ENCODE assay signal across 13 cellular contexts in genomic region chr17:57925361-57925990, GRCh38. TPM values are rescaled to one million over a fixed set of nuclear protein-coding genes. Genes with fewer than 3 reads are reported as not detected.
DNase-seq lines count a peak whose midpoint lies in the region; ATAC-seq and TF ChIP-seq lines count a peak whose summit lies in the region.
"Had no signal": no experiment of that assay in that cellular context is flagged by ENCODE, and none has a peak within 500 bp of the region (broad histone marks: within the 10 kb centered on the region; RNA-seq: fewer than 3 reads in every experiment).

No MANE protein-coding gene starts in this region.

- peaks cover 14 to 22% of the 10 kb centered on the region in 2 experiments; a peak in 2 of 4 replicates for H3K4me1 ChIP-seq in SK-N-SH (ENCODE audit: control insufficient read depth in 1 of 2, insufficient read depth in 2 of 2, low read depth in 1 of 2, low read length in 1 of 2)
- peaks cover 0 to 24% of the 10 kb centered on the region in 2 donors for H3K4me1 ChIP-seq in uterus

- peaks cover 6% of the 10 kb centered on the region for H3K4me1 Mint-ChIP-seq in stimulated activated memory B cell treated with anti-CD40 and anti-IgM and Interleukin-4, amounts not matched to agents 10 μg/mL and 1 μg/mL and 100 μg/mL, for 72 hours

- no peaks in the 10 kb centered on the region for H3K36me3 Mint-ChIP-seq in stimulated activated memory B cell treated with anti-CD40 and anti-IgM and Interleukin-4, amounts not matched to agents 10 μg/mL and 1 μg/mL and 100 μg/mL, for 72 hours

- ATAC-seq in SK-N-SH treated with all-trans-retinoic acid at 6 μM for 48 hours: no peak
- no peak for ATAC-seq in stimulated activated memory B cell treated with anti-CD40 and anti-IgM and Interleukin-4, amounts not matched to agents 10 μg/mL and 1 μg/mL and 100 μg/mL, for 72 hours
- ATAC-seq: upper lobe of right lung had no signal

- no peak for TF ChIP-seq POLR2A in uterus (IDR thresholded peaks at IDR 0.05)

- POLR2A ChIA-PET in SK-N-SH (lab: Yijun Ruan, JAX): interaction anchor here (1.0 to 1.2 kb wide), 2 partner anchors 21 to 82 kb away, joined by 3 to 4 read pairs; partner anchors contain the start of gene SRSF1

- no peaks in the 10 kb centered on the region for H3K27me3 ChIP-seq in SK-N-SH (ENCODE audit: insufficient read depth)
- no peaks in the 10 kb centered on the region for H3K27me3 ChIP-seq in uterus
- H3K27me3 ChIP-seq: upper lobe of right lung had no signal

- H3K4me2 ChIP-seq in SK-N-SH: no peak overlapping the region

- no peak for TF ChIP-seq RAD21 in SK-N-SH (IDR thresholded peaks at IDR 0.05; ENCODE audit: low read length)

- H3K27me3 Mint-ChIP-seq in stimulated activated memory B cell treated with anti-CD40 and anti-IgM and Interleukin-4, amounts not matched to agents 10 μg/mL and 1 μg/mL and 100 μg/mL, for 72 hours: peaks cover 91% of the 10 kb centered on the region

- H3K4me3 Mint-ChIP-seq in stimulated activated memory B cell treated with anti-CD40 and anti-IgM and Interleukin-4, amounts not matched to agents 10 μg/mL and 1 μg/mL and 100 μg/mL, for 72 hours: no peak overlapping the region

- H3K9me2 ChIP-seq in SK-N-SH: no peaks in the 10 kb centered on the region

- no peak overlapping the region for H3K27ac Mint-ChIP-seq in stimulated activated memory B cell treated with anti-CD40 and anti-IgM and Interleukin-4, amounts not matched to agents 10 μg/mL and 1 μg/mL and 100 μg/mL, for 72 hours

- 76% methylated on average over 6 of the region's 9 CpGs for WGBS in SK-N-SH (ENCODE audit: low lambda C conversion rate)

- H3K9me3 Mint-ChIP-seq in stimulated activated memory B cell treated with anti-CD40 and anti-IgM and Interleukin-4, amounts not matched to agents 10 μg/mL and 1 μg/mL and 100 μg/mL, for 72 hours: no peaks in the 10 kb centered on the region

- TF ChIP-seq CTCF in SK-N-SH (IDR thresholded peaks at IDR 0.05): no peak
- no peak for TF ChIP-seq CTCF in uterus (IDR thresholded peaks at IDR 0.05)
- TF ChIP-seq CTCF in GM10266 (IDR thresholded peaks at IDR 0.05; ENCODE audit: control insufficient read depth, insufficient read depth, low read depth, missing control alignments): no peak

- no peaks in the 10 kb centered on the region for H3K9me3 ChIP-seq in SK-N-SH
- H3K9me3 ChIP-seq in uterus: no peaks in the 10 kb centered on the region
- H3K9me3 ChIP-seq: upper lobe of right lung had no signal

- DNase-seq in SK-N-SH: peak; percentile 64
- DNase-seq in RPMI7951 (ENCODE audit: low read depth): peak; percentile 52
- DNase-seq in medulla oblongata (ENCODE audit: extremely low spot score): peak; percentile 16
- DNase-seq in uterus: no peak
- DNase-seq in AML-193 (lab: John Stamatoyannopoulos, UW): no peak
- DNase-seq in GM10266 (ENCODE audit: extremely low spot score): no peak
- DNase-seq: activated CD4-positive, alpha-beta T cell treated with anti-CD3 and anti-CD28 coated beads for 1 hour; activated T-cell treated with anti-CD3 and anti-CD28 coated beads, Interleukin-2, amount 50 U/mL, for 48 hours; effector CD8-positive, alpha-beta T cell; left cardiac atrium; upper lobe of right lung had no signal

- peaks cover 16% of the 10 kb centered on the region for H4K20me1 ChIP-seq in SK-N-SH (ENCODE audit: insufficient read depth)

- no peak overlapping the region for H2AFZ ChIP-seq in SK-N-SH (ENCODE audit: low read depth)

- H3K4me3 ChIP-seq in SK-N-SH (ENCODE audit: low read depth in 2 of 2, low read length in 1 of 2) (no peak overlapping the region), uterus (no peak overlapping the region)
- H3K4me3 ChIP-seq: upper lobe of right lung had no signal

- CTCF ChIA-PET in SK-N-SH (lab: Yijun Ruan, JAX): interaction anchor here (0.7 to 3.7 kb wide), 10 partner anchors 10 to 92 kb away, joined by 3 to 25 read pairs (median 6); no protein-coding TSS in a partner anchor

- H3K36me3 ChIP-seq in SK-N-SH (replicated peaks in 1 of 2; ENCODE audit: control insufficient read depth in 1 of 2, insufficient read depth in 2 of 2, low read length in 1 of 2) (no peaks in the 10 kb centered on the region), uterus (no peaks in the 10 kb centered on the region)
- H3K36me3 ChIP-seq: upper lobe of right lung had no signal

- intact Hi-C loops in uterus (cut with DNase I; ENCODE audit: low total_unique reads): no loop called here

- H3F3A ChIP-seq in SK-N-SH (replicated peaks; ENCODE audit: insufficient read depth): peaks cover 9% of the 10 kb centered on the region

- H3K9ac ChIP-seq in SK-N-SH: no peak overlapping the region

- peaks cover 92% of the 10 kb centered on the region for H3K79me2 ChIP-seq in SK-N-SH (ENCODE audit: insufficient read depth)

- peak overlapping the region in 1 of 2 experiments; percentile 17; a peak in 1 of 4 replicates for H3K27ac ChIP-seq in SK-N-SH (ENCODE audit: low read depth in 2 of 2, low read length in 1 of 2)
- peak overlapping the region; percentile 52 to 65 for H3K27ac ChIP-seq in uterus
- H3K27ac ChIP-seq: upper lobe of right lung had no signal

- TF ChIP-seq EP300 in SK-N-SH (IDR thresholded peaks at IDR 0.05; ENCODE audit: borderline replicate concordance in 1 of 2, low read depth in 1 of 2, low read length in 1 of 2): peak in 1 of 2 experiments; percentile 37; a peak in 1 of 4 replicates

TF ChIP-seq in SK-N-SH, 30 proteins besides CTCF, POLR2A, EP300 and RAD21:
- peak; percentile 26 for TF ChIP-seq CHD2 (IDR thresholded peaks at IDR 0.05; ENCODE audit: low read length, partially characterized antibody)
- TF ChIP-seq SMC3 (IDR thresholded peaks at IDR 0.05; ENCODE audit: low read depth, low read length): no peak
- 0 out of 2 replicates have a peak, but pooled peaks have one; percentile 61 for TF ChIP-seq GATA2 (CRISPR knock-in tag; IDR thresholded peaks at IDR 0.05)

TF ChIP-seq in SK-N-SH treated with all-trans-retinoic acid at 6 μM for 48 hours, 23 proteins besides CTCF, POLR2A, EP300 and RAD21:
- no peak for TF ChIP-seq PPARA (CRISPR knock-in tag; IDR thresholded peaks at IDR 0.05; ENCODE audit: borderline replicate concordance)
- TF ChIP-seq ZFP3 (CRISPR knock-in tag; IDR thresholded peaks at IDR 0.05): no peak
- no peak for TF ChIP-seq ZNF565 (CRISPR knock-in tag; conservative IDR thresholded peaks at IDR 0.05; ENCODE audit: low read depth)
- no peak for TF ChIP-seq ZC3H10 (CRISPR knock-in tag; IDR thresholded peaks at IDR 0.05)
- TF ChIP-seq OSR1 (CRISPR knock-in tag; IDR thresholded peaks at IDR 0.05): no peak
- no peak for TF ChIP-seq CSRNP3 (CRISPR knock-in tag; IDR thresholded peaks at IDR 0.05)

RNA-seq across cellular contexts. Expression of gene CUEDC1, which starts 29.7 kb away (rescaled TPM):
- 50.3 and 58.9 TPM in 2 replicates for polyA plus RNA-seq in SK-N-SH (2012; rRNA removed)
- polyA plus RNA-seq in SK-N-SH (2012; cell fraction: cytosol; rRNA removed): 25.4 and 31.6 TPM in 2 replicates
- 207 and 306 TPM in 2 replicates for polyA plus RNA-seq in SK-N-SH (2012; cell fraction: nucleus; rRNA removed)
- total RNA-seq in RPMI7951 (2014; rRNA removed; shearing (Covaris generic)): 6.4 and 6.6 TPM in 2 replicates
- 10 to 100 TPM in 3 of 4 donors, 1 to 10 TPM in 1; 7.9 to 63.6 (median 18.8) TPM for total RNA-seq in uterus

Comparison
In these comparisons a context has a peak if more than half of its experiments do, and no peak if none do; other contexts are left out.
1. DNase-seq: peak in SK-N-SH (single experiment), RPMI7951 (single experiment) and medulla oblongata (single experiment); none in uterus (0 of 2), AML-193 (0 of 2) and GM10266 (single experiment).